In genomic region chr4:165838575-165838974, GRCh38 we compare ENCODE assay signal across 21 cellular contexts. TPM values are rescaled to one million over a fixed set of nuclear protein-coding genes. Genes with fewer than 3 reads are reported as not detected.
"Had no signal": no experiment of that assay in that cellular context is flagged by ENCODE, and none has a peak within 500 bp of the region (broad histone marks: within the 10 kb centered on the region; RNA-seq: fewer than 3 reads in every experiment).

No MANE protein-coding gene starts in this region.

- H3K27ac ChIP-seq: epithelial cell of prostate, prostate gland, VCaP had no signal

- H3K4me3 ChIP-seq: mucosa of descending colon, prostate gland, smooth muscle cell had no signal

- DNase-seq: activated CD4-positive, CD25-positive, alpha-beta regulatory T cell treated with anti-CD3 and anti-CD28 coated beads, Interleukin-2, amount 50 U/mL, for 72 hours; activated CD8-positive, alpha-beta memory T cell treated with anti-CD3 and anti-CD28 coated beads for 24 hours; activated CD8-positive, alpha-beta memory T cell treated with anti-CD3 and anti-CD28 coated beads, Interleukin-2, amount 50 U/mL, for 48 hours; activated effector memory CD4-positive, alpha-beta T cell treated with Interleukin-2 at 50 U/mL for 16 hours; activated naive CD4-positive, alpha-beta T cell treated with anti-CD3 and anti-CD28 coated beads, Interleukin-2, amount 10 ng/mL, durations not matched to agents 7 days and 5 days; activated naive CD8-positive, alpha-beta T cell treated with anti-CD3 and anti-CD28 coated beads, Interleukin-2, amount 50 U/mL, for 24 hours; activated T-cell treated with anti-CD3 and anti-CD28 coated beads, Interleukin-2, amount 50 U/mL, for 48 hours; anterior cingulate cortex; effector memory CD8-positive, alpha-beta T cell; foreskin melanocyte; mesenchymal stem cell; mucosa of descending colon; naive B cell; stimulated activated CD4-positive, alpha-beta T cell treated with anti-CD3 and anti-CD28 coated beads, Interleukin-4, amount 100 ng/mL, for 1 hour; stimulated activated naive CD8-positive, alpha-beta T cell treated with anti-CD3 and anti-CD28 coated beads, Interleukin-15, amount 100 ng/mL, for 72 hours; T-helper 17 cell had no signal

- H3K36me3 ChIP-seq: prostate gland had no signal

- H3K9me3 ChIP-seq: mucosa of descending colon, prostate gland had no signal

- ATAC-seq: activated naive CD8-positive, alpha-beta T cell treated with anti-CD3 and anti-CD28 coated beads, Interleukin-2, amount 50 U/mL, for 24 hours; effector memory CD8-positive, alpha-beta T cell; mucosa of descending colon; sciatic nerve; stimulated activated naive CD8-positive, alpha-beta T cell treated with anti-CD3 and anti-CD28 coated beads, Interleukin-15, amount 100 ng/mL, for 72 hours; T-helper 17 cell had no signal

- H3K4me1 ChIP-seq: prostate gland had no signal

- H3K4me2 ChIP-seq: smooth muscle cell had no signal

RNA-seq across cellular contexts. Expression of gene TLL1, which starts 34.5 kb away (rescaled TPM):
- total RNA-seq: T-helper 17 cell had no signal
